14 cellular contexts compared by ENCODE assay signal in genomic region chr19:15467734-15468214, GRCh38. TPM values are rescaled to one million over a fixed set of nuclear protein-coding genes. Genes with fewer than 3 reads are reported as not detected.
DNase-seq lines count a peak whose midpoint lies in the region; ATAC-seq and TF ChIP-seq lines count a peak whose summit lies in the region.
"Had no signal": no experiment of that assay in that cellular context is flagged by ENCODE, and none has a peak within 500 bp of the region (broad histone marks: within the 10 kb centered on the region; RNA-seq: fewer than 3 reads in every experiment).

No MANE protein-coding gene starts in this region.

- 72 to 83% methylated on average over 5 to 6 of the region's 6 CpGs for WGBS in body of pancreas, 2 donors

- peaks cover 2% of the 10 kb centered on the region for H3K9me3 Mint-ChIP-seq in activated CD4-positive, alpha-beta T cell treated with anti-CD3 and anti-CD28 coated beads for 36 hours (ENCODE audit: low read depth)
- H3K9me3 Mint-ChIP-seq in CD4-positive, CD25-positive, alpha-beta regulatory T cell: peaks cover 0 to 1% (median 0%) of the 10 kb centered on the region in 7 donors
- no peaks in the 10 kb centered on the region for H3K9me3 Mint-ChIP-seq in activated CD8-positive, alpha-beta T cell treated with anti-CD3 and anti-CD28 coated beads, Interleukin-2, amount 10 ng/mL, durations not matched to agents 7 days and 5 days (ENCODE audit: insufficient read depth)
- H3K9me3 Mint-ChIP-seq in memory B cell: no peaks in the 10 kb centered on the region

- no peak overlapping the region for H3K27ac ChIP-seq in CD4-positive, CD25-positive, alpha-beta regulatory T cell (ENCODE audit: insufficient read depth, low read length, poor library complexity, severe bottlenecking)
- H3K27ac ChIP-seq in body of pancreas: no peak overlapping the region
- H3K27ac ChIP-seq: prostate gland had no signal

- H3K27me3 Mint-ChIP-seq in activated CD4-positive, alpha-beta T cell treated with anti-CD3 and anti-CD28 coated beads for 36 hours: peaks cover 3% of the 10 kb centered on the region
- H3K27me3 Mint-ChIP-seq in CD4-positive, CD25-positive, alpha-beta regulatory T cell: no peaks in the 10 kb centered on the region
- H3K27me3 Mint-ChIP-seq in activated CD8-positive, alpha-beta T cell treated with anti-CD3 and anti-CD28 coated beads, Interleukin-2, amount 10 ng/mL, durations not matched to agents 7 days and 5 days (ENCODE audit: low read depth): peaks cover 10% of the 10 kb centered on the region
- H3K27me3 Mint-ChIP-seq in memory B cell: peaks cover 14% of the 10 kb centered on the region

- H3K36me3 ChIP-seq in CD4-positive, CD25-positive, alpha-beta regulatory T cell (ENCODE audit: control insufficient read depth, insufficient read depth, low read length): no peaks in the 10 kb centered on the region
- no peaks in the 10 kb centered on the region for H3K36me3 ChIP-seq in body of pancreas (replicated peaks in 1 of 2; ENCODE audit: insufficient read depth in 1 of 2, low read depth in 2 of 2)
- H3K36me3 ChIP-seq: prostate gland, upper lobe of left lung had no signal

- H3K4me3 ChIP-seq in CD4-positive, CD25-positive, alpha-beta regulatory T cell (ENCODE audit: low read depth, low read length): peak overlapping the region; percentile 60
- H3K4me3 ChIP-seq in body of pancreas: no peak overlapping the region
- H3K4me3 ChIP-seq: prostate gland, upper lobe of left lung had no signal

- CTCF ChIA-PET in activated CD4-positive, alpha-beta T cell treated with anti-CD3 and anti-CD28 coated beads for 36 hours (lab: Charles Lee): interaction anchor here (0.8 to 3.2 kb wide), 7 partner anchors 19 to 88 kb away, joined by 3 to 17 read pairs (median 4); partner anchors contain the start of gene AKAP8L
- CTCF ChIA-PET in activated CD8-positive, alpha-beta T cell treated with anti-CD3 and anti-CD28 coated beads, Interleukin-2, amount 10 ng/mL, durations not matched to agents 7 days and 5 days (lab: Charles Lee): interaction anchor here (0.6 to 3.3 kb wide), 8 partner anchors 11 to 87 kb away, joined by 3 to 39 read pairs (median 6); partner anchors contain the start of genes AKAP8L and PGLYRP2
- CTCF ChIA-PET in GM10248 (lab: Yijun Ruan, JAX): interaction anchor here (1.2 kb wide), 1 partner anchor 10 kb away, joined by 6 read pairs; no protein-coding TSS in a partner anchor

- H3K4me1 Mint-ChIP-seq in activated CD4-positive, alpha-beta T cell treated with anti-CD3 and anti-CD28 coated beads for 36 hours: peaks cover 57% of the 10 kb centered on the region
- H3K4me1 Mint-ChIP-seq in CD4-positive, CD25-positive, alpha-beta regulatory T cell: peaks cover 20 to 69% (median 44%) of the 10 kb centered on the region in 4 donors
- peaks cover 56% of the 10 kb centered on the region for H3K4me1 Mint-ChIP-seq in activated CD8-positive, alpha-beta T cell treated with anti-CD3 and anti-CD28 coated beads, Interleukin-2, amount 10 ng/mL, durations not matched to agents 7 days and 5 days (ENCODE audit: low read depth)
- peaks cover 39% of the 10 kb centered on the region for H3K4me1 Mint-ChIP-seq in memory B cell

- no peaks in the 10 kb centered on the region for H3K9me3 ChIP-seq in CD4-positive, CD25-positive, alpha-beta regulatory T cell (ENCODE audit: control insufficient read depth in 2 of 2, low read length in 2 of 2)
- no peaks in the 10 kb centered on the region for H3K9me3 ChIP-seq in body of pancreas
- H3K9me3 ChIP-seq: prostate gland, upper lobe of left lung had no signal

- intact Hi-C loops in activated CD4-positive, alpha-beta T cell treated with anti-CD3 and anti-CD28 coated beads for 36 hours (cut with DNase I, micrococcal nuclease): loop anchor here (1.0 to 10.0 kb wide), 13 partner anchors 35 to 1093 kb away; partner anchors contain the start of genes AKAP8L (in 1 of the 2), BRD4 (in 1 of the 2) and TPM4 (in 1 of the 2)
- intact Hi-C loops in body of pancreas (cut with DNase I): no loop called here

- peak overlapping the region; percentile 88 for H3K27ac Mint-ChIP-seq in activated CD4-positive, alpha-beta T cell treated with anti-CD3 and anti-CD28 coated beads for 36 hours
- H3K27ac Mint-ChIP-seq in CD4-positive, CD25-positive, alpha-beta regulatory T cell: peak overlapping the region; percentile 36 to 89 (median 77)
- peak overlapping the region; percentile 85 for H3K27ac Mint-ChIP-seq in activated CD8-positive, alpha-beta T cell treated with anti-CD3 and anti-CD28 coated beads, Interleukin-2, amount 10 ng/mL, durations not matched to agents 7 days and 5 days
- no peak overlapping the region for H3K27ac Mint-ChIP-seq in memory B cell
- H3K27ac Mint-ChIP-seq: nephron had no signal

- TF ChIP-seq CTCF in body of pancreas (IDR thresholded peaks at IDR 0.05): no peak
- no peak for TF ChIP-seq CTCF in GM10248 (IDR thresholded peaks at IDR 0.05; ENCODE audit: control extremely low read depth, extremely low read depth, low read depth, missing control alignments)

- peaks cover 62% of the 10 kb centered on the region for H3K4me1 ChIP-seq in CD4-positive, CD25-positive, alpha-beta regulatory T cell (ENCODE audit: control insufficient read depth, insufficient read depth, low read length, poor library complexity, severe bottlenecking)
- peaks cover 8% of the 10 kb centered on the region for H3K4me1 ChIP-seq in body of pancreas
- H3K4me1 ChIP-seq: prostate gland had no signal

- TF ChIP-seq POLR2A in body of pancreas (IDR thresholded peaks at IDR 0.05): no peak

- no peaks in the 10 kb centered on the region for H3K27me3 ChIP-seq in CD4-positive, CD25-positive, alpha-beta regulatory T cell (ENCODE audit: control insufficient read depth, insufficient read depth, low read length)
- H3K27me3 ChIP-seq in body of pancreas: peaks cover 0 to 24% of the 10 kb centered on the region in 2 donors

- POLR2A ChIA-PET in activated CD4-positive, alpha-beta T cell treated with anti-CD3 and anti-CD28 coated beads for 36 hours (lab: Charles Lee): interaction anchor here (0.5 to 1.4 kb wide), 3 partner anchors 49 to 642 kb away, joined by 4 to 10 read pairs (median 7); partner anchors contain the start of gene AKAP8L
- POLR2A ChIA-PET in activated CD8-positive, alpha-beta T cell treated with anti-CD3 and anti-CD28 coated beads, Interleukin-2, amount 10 ng/mL, durations not matched to agents 7 days and 5 days (lab: Charles Lee): interaction anchor here (0.6 to 1.6 kb wide), 5 partner anchors 9 to 49 kb away, joined by 3 to 8 read pairs (median 3); partner anchors contain the start of gene AKAP8L
- POLR2A ChIA-PET in GM10248 (lab: Yijun Ruan, JAX): no interaction called here

- peak overlapping the region; percentile 21 for H3K4me3 Mint-ChIP-seq in activated CD4-positive, alpha-beta T cell treated with anti-CD3 and anti-CD28 coated beads for 36 hours
- H3K4me3 Mint-ChIP-seq in CD4-positive, CD25-positive, alpha-beta regulatory T cell: peak overlapping the region; percentile 88 to 92 (median 91)
- H3K4me3 Mint-ChIP-seq in activated CD8-positive, alpha-beta T cell treated with anti-CD3 and anti-CD28 coated beads, Interleukin-2, amount 10 ng/mL, durations not matched to agents 7 days and 5 days: peak overlapping the region; percentile 4
- peak overlapping the region; percentile 8 for H3K4me3 Mint-ChIP-seq in memory B cell
- H3K4me3 Mint-ChIP-seq: nephron had no signal

- H3K36me3 Mint-ChIP-seq in activated CD4-positive, alpha-beta T cell treated with anti-CD3 and anti-CD28 coated beads for 36 hours (ENCODE audit: low read depth): peaks cover 12% of the 10 kb centered on the region
- H3K36me3 Mint-ChIP-seq in CD4-positive, CD25-positive, alpha-beta regulatory T cell: peaks cover 7% of the 10 kb centered on the region
- peaks cover 14% of the 10 kb centered on the region for H3K36me3 Mint-ChIP-seq in activated CD8-positive, alpha-beta T cell treated with anti-CD3 and anti-CD28 coated beads, Interleukin-2, amount 10 ng/mL, durations not matched to agents 7 days and 5 days (ENCODE audit: low read depth)
- H3K36me3 Mint-ChIP-seq in memory B cell: peaks cover 6% of the 10 kb centered on the region

- DNase-seq in activated CD4-positive, alpha-beta T cell treated with anti-CD3 and anti-CD28 coated beads for 36 hours: no peak
- DNase-seq in activated CD4-positive, alpha-beta T cell treated with anti-CD3 and anti-CD28 coated beads, Interleukin-2, amount 50 U/mL, for 4 hours: no peak
- DNase-seq in CD4-positive, CD25-positive, alpha-beta regulatory T cell: no peak
- DNase-seq in activated CD8-positive, alpha-beta T cell treated with anti-CD3 and anti-CD28 coated beads, Interleukin-2, amount 10 ng/mL, durations not matched to agents 7 days and 5 days: no peak
- DNase-seq in memory B cell (ENCODE audit: low spot score in 2 of 2) (no peak), body of pancreas (no peak), GM10248 (ENCODE audit: extremely low spot score) (no peak)
- no peak for DNase-seq in stimulated activated CD4-positive, alpha-beta T cell treated with anti-CD3 and anti-CD28 coated beads, Interleukin-2, amount 100 ng/mL, for 24 hours
- DNase-seq: NCI-H2029, NCI-H446 treated with DMSO at 0.1 percent for 48 hours, upper lobe of left lung had no signal

- no peak for ATAC-seq in activated CD4-positive, alpha-beta T cell treated with anti-CD3 and anti-CD28 coated beads for 36 hours
- ATAC-seq in CD4-positive, CD25-positive, alpha-beta regulatory T cell (ENCODE audit: low read depth in 2 of 2): no peak
- ATAC-seq in activated CD8-positive, alpha-beta T cell treated with anti-CD3 and anti-CD28 coated beads, Interleukin-2, amount 10 ng/mL, durations not matched to agents 7 days and 5 days: no peak
- ATAC-seq in memory B cell (ENCODE audit: low read depth) (no peak), body of pancreas (no peak)

RNA-seq across cellular contexts. Expression of gene RASAL3, which starts 3.4 kb away (rescaled TPM):
- total RNA-seq in activated CD4-positive, alpha-beta T cell treated with anti-CD3 and anti-CD28 coated beads for 36 hours: 10 to 100 TPM; 80.7 to 97.7 TPM
- 122 TPM for total RNA-seq in CD4-positive, CD25-positive, alpha-beta regulatory T cell
- 10 to 100 TPM; 25.3 to 64.3 (median 35.6) TPM for polyA plus RNA-seq in CD4-positive, CD25-positive, alpha-beta regulatory T cell
- 100 to 1,000 TPM; 104 to 107 TPM for total RNA-seq in activated CD8-positive, alpha-beta T cell treated with anti-CD3 and anti-CD28 coated beads, Interleukin-2, amount 10 ng/mL, durations not matched to agents 7 days and 5 days
- 1 to 10 TPM; 2.6 to 3.6 TPM for total RNA-seq in body of pancreas
- polyA plus RNA-seq: keratinocyte had no signal

RNA-seq across cellular contexts. Expression of gene PGLYRP2, which starts 11.5 kb away (rescaled TPM):
- total RNA-seq in activated CD4-positive, alpha-beta T cell treated with anti-CD3 and anti-CD28 coated beads for 36 hours: under 1 TPM in 1 of 2 experiments, not detected in 1; 0.14 TPM
- total RNA-seq in CD4-positive, CD25-positive, alpha-beta regulatory T cell: not detected
- polyA plus RNA-seq in CD4-positive, CD25-positive, alpha-beta regulatory T cell: under 1 TPM in 2 of 4 donors, not detected in 2; 0.10 to 0.12 TPM
- total RNA-seq in activated CD8-positive, alpha-beta T cell treated with anti-CD3 and anti-CD28 coated beads, Interleukin-2, amount 10 ng/mL, durations not matched to agents 7 days and 5 days: not detected
- not detected for total RNA-seq in body of pancreas
- total RNA-seq: upper lobe of left lung had no signal
- polyA plus RNA-seq: keratinocyte had no signal

RNA-seq across cellular contexts. Expression of gene WIZ, which starts 18.0 kb away (rescaled TPM):
- total RNA-seq in activated CD4-positive, alpha-beta T cell treated with anti-CD3 and anti-CD28 coated beads for 36 hours: 10 to 100 TPM; 21.2 to 22.6 TPM
- 17.6 TPM for total RNA-seq in CD4-positive, CD25-positive, alpha-beta regulatory T cell
- 1 to 10 TPM in 2 of 4 donors, under 1 TPM in 2; 0.25 to 1.5 (median 0.71) TPM for polyA plus RNA-seq in CD4-positive, CD25-positive, alpha-beta regulatory T cell
- 10 to 100 TPM; 31.6 to 32.7 TPM for total RNA-seq in activated CD8-positive, alpha-beta T cell treated with anti-CD3 and anti-CD28 coated beads, Interleukin-2, amount 10 ng/mL, durations not matched to agents 7 days and 5 days
- 100 to 1,000 TPM in 1 of 2 donors, 10 to 100 TPM in 1; 16.1 to 111 TPM for total RNA-seq in body of pancreas

RNA-seq across cellular contexts. Expression of gene CYP4F22, which starts 40.6 kb away (rescaled TPM):
- total RNA-seq in activated CD4-positive, alpha-beta T cell treated with anti-CD3 and anti-CD28 coated beads for 36 hours: under 1 TPM; 0.54 to 0.80 TPM
- not detected for total RNA-seq in CD4-positive, CD25-positive, alpha-beta regulatory T cell
- polyA plus RNA-seq in CD4-positive, CD25-positive, alpha-beta regulatory T cell: under 1 TPM in 3 of 4 donors, not detected in 1; 0.06 to 0.54 (median 0.21) TPM
- 1 to 10 TPM; 5.8 to 6.2 TPM for total RNA-seq in activated CD8-positive, alpha-beta T cell treated with anti-CD3 and anti-CD28 coated beads, Interleukin-2, amount 10 ng/mL, durations not matched to agents 7 days and 5 days
- not detected for total RNA-seq in body of pancreas

RNA-seq across cellular contexts. Expression of gene AKAP8L, which starts 49.0 kb away (rescaled TPM):
- total RNA-seq in activated CD4-positive, alpha-beta T cell treated with anti-CD3 and anti-CD28 coated beads for 36 hours: 10 to 100 TPM; 76.2 to 89.9 TPM
- total RNA-seq in CD4-positive, CD25-positive, alpha-beta regulatory T cell: 142 TPM
- polyA plus RNA-seq in CD4-positive, CD25-positive, alpha-beta regulatory T cell: 10 to 100 TPM; 30.0 to 41.3 (median 35.9) TPM
- total RNA-seq in activated CD8-positive, alpha-beta T cell treated with anti-CD3 and anti-CD28 coated beads, Interleukin-2, amount 10 ng/mL, durations not matched to agents 7 days and 5 days: 10 to 100 TPM; 83.8 to 86.7 TPM
- 100 to 1,000 TPM; 147 to 196 TPM for total RNA-seq in body of pancreas

Comparison
In these comparisons a context has a peak if more than half of its experiments do, and no peak if none do; other contexts are left out.
1. H3K4me3 Mint-ChIP-seq: peak in every context shown above with its lines; median percentile 91 in CD4-positive, CD25-positive, alpha-beta regulatory T cell; 21 in activated CD4-positive, alpha-beta T cell treated with anti-CD3 and anti-CD28 coated beads for 36 hours; 8 in memory B cell; 4 in activated CD8-positive, alpha-beta T cell treated with anti-CD3 and anti-CD28 coated beads, Interleukin-2, amount 10 ng/mL, durations not matched to agents 7 days and 5 days.
2. RNA of gene RASAL3, which starts 3.4 kb away (total RNA-seq): 122 TPM in CD4-positive, CD25-positive, alpha-beta regulatory T cell (single experiment), 104 to 107 TPM in activated CD8-positive, alpha-beta T cell treated with anti-CD3 and anti-CD28 coated beads, Interleukin-2, amount 10 ng/mL, durations not matched to agents 7 days and 5 days and 80.7 to 97.7 TPM in activated CD4-positive, alpha-beta T cell treated with anti-CD3 and anti-CD28 coated beads for 36 hours; 2.6 to 3.6 TPM in body of pancreas; every median in the first group is over 10 times any median in the second.